ENCODE assay signal across 24 cellular contexts in genomic region chr3:167723025-167723512, GRCh38.
"Had no signal": no experiment of that assay in that cellular context is flagged by ENCODE, and none has a peak within 500 bp of the region (broad histone marks: within the 10 kb centered on the region; RNA-seq: fewer than 3 reads in every experiment).

No MANE protein-coding gene starts in this region.

- ATAC-seq: activated CD8-positive, alpha-beta T cell treated with anti-CD3 and anti-CD28 coated beads, Interleukin-2, amount 10 ng/mL, durations not matched to agents 7 days and 5 days; activated T-helper 17 cell treated with anti-CD3 and anti-CD28 coated beads, Interleukin-2, amount 50 U/mL, for 72 hours; effector memory CD8-positive, alpha-beta T cell; heart left ventricle; left lobe of liver; lower lobe of right lung had no signal

- DNase-seq: activated CD4-positive, alpha-beta T cell treated with anti-CD3 and anti-CD28 coated beads for 1 hour; activated CD4-positive, alpha-beta T cell treated with anti-CD3 and anti-CD28 coated beads, Interleukin-2, amount 50 U/mL, for 1 hour; activated CD8-positive, alpha-beta T cell treated with anti-CD3 and anti-CD28 coated beads, Interleukin-2, amount 10 ng/mL, durations not matched to agents 7 days and 5 days; activated naive CD4-positive, alpha-beta T cell; activated T-cell treated with anti-CD3 and anti-CD28 coated beads, Interleukin-2, amount 50 U/mL, for 1 hour; adrenal gland; brain microvascular endothelial cell; central memory CD4-positive, alpha-beta T cell; colonic mucosa; dorsolateral prefrontal cortex; effector memory CD8-positive, alpha-beta T cell; heart left ventricle; lower lobe of right lung; naive B cell; stimulated activated CD4-positive, alpha-beta T cell treated with anti-CD3 and anti-CD28 coated beads, Interleukin-2, amount 100 ng/mL, for 48 hours; stimulated activated naive CD4-positive, alpha-beta T cell treated with Interleukin-2 at 50 U/mL for 16 hours; upper lobe of left lung; WERI-Rb-1 had no signal

- H3K9me3 ChIP-seq: adrenal gland, ascending aorta, colonic mucosa, heart left ventricle, lower lobe of right lung, prostate gland, thoracic aorta, upper lobe of left lung had no signal

- H3K27me3 Mint-ChIP-seq: activated naive CD8-positive, alpha-beta T cell; activated T-helper 17 cell treated with anti-CD3 and anti-CD28 coated beads, Interleukin-2, amount 50 U/mL, for 72 hours; effector memory CD8-positive, alpha-beta T cell; naive B cell had no signal

- H3K27ac Mint-ChIP-seq: activated CD8-positive, alpha-beta T cell treated with anti-CD3 and anti-CD28 coated beads, Interleukin-2, amount 10 ng/mL, durations not matched to agents 7 days and 5 days; activated naive CD8-positive, alpha-beta T cell; activated T-helper 17 cell treated with anti-CD3 and anti-CD28 coated beads, Interleukin-2, amount 50 U/mL, for 72 hours had no signal

- H3K36me3 ChIP-seq: colonic mucosa, prostate gland had no signal

- H3K9me3 Mint-ChIP-seq: activated T-helper 17 cell treated with anti-CD3 and anti-CD28 coated beads, Interleukin-2, amount 50 U/mL, for 72 hours; effector memory CD8-positive, alpha-beta T cell; naive B cell had no signal

- H3K4me3 ChIP-seq: adrenal gland, ascending aorta, colonic mucosa, dorsolateral prefrontal cortex, heart left ventricle, lower lobe of right lung, prostate gland, thoracic aorta, upper lobe of left lung had no signal

- H3K4me3 Mint-ChIP-seq: activated CD8-positive, alpha-beta T cell treated with anti-CD3 and anti-CD28 coated beads, Interleukin-2, amount 10 ng/mL, durations not matched to agents 7 days and 5 days; activated naive CD8-positive, alpha-beta T cell; activated T-helper 17 cell treated with anti-CD3 and anti-CD28 coated beads, Interleukin-2, amount 50 U/mL, for 72 hours; effector memory CD8-positive, alpha-beta T cell; naive B cell had no signal

- H3K27me3 ChIP-seq: adrenal gland, ascending aorta, brain microvascular endothelial cell, colonic mucosa, dorsolateral prefrontal cortex, heart left ventricle, upper lobe of left lung had no signal
